1 cellular context compared by ENCODE assay signal in genomic region chr5:57836921-57837320, GRCh38.
TF ChIP-seq lines count a peak whose summit lies in the region.

No MANE protein-coding gene starts in this region.

TF ChIP-seq in HepG2, 621 proteins besides CTCF, POLR2A, EP300 and RAD21 (continued from another document):
- TF ChIP-seq ZNF563 (CRISPR knock-in tag; IDR thresholded peaks at IDR 0.05) = no peak
TF ChIP-seq in HepG2: peak in this region for 0.
